17 cellular contexts compared by ENCODE assay signal in the genomic region with DNA sequence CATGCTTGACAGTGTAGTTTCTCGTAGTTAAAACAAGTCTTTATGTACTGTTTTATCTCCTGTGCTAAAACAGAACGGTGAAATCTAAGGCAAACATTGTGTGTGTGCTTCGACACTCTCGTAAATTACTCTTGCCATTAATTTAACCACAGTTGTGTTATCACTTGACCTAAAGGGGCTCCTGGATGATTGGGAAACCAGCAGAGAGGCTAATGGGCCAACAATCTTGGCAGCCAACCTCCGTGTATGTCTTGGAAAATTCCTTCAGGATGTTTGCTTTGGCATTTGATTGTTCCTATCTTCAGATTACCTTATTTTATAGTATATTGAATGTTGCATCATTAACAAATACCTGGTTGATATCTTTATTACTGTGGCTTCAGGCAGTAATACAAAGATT.
"Had no signal": no experiment of that assay in that cellular context is flagged by ENCODE, and none has a peak within 500 bp of the region (broad histone marks: within the 10 kb centered on the region; RNA-seq: fewer than 3 reads in every experiment).

No MANE protein-coding gene starts in this region.

- H3K27me3 Mint-ChIP-seq: activated CD4-positive, alpha-beta T cell treated with anti-CD3 and anti-CD28 coated beads, Interleukin-2, amount 10 ng/mL, durations not matched to agents 24 days and 14 days; activated naive CD4-positive, alpha-beta T cell treated with anti-CD3 and anti-CD28 coated beads, Interleukin-2, amount 10 ng/mL, durations not matched to agents 7 days and 5 days had no signal

- H3K9me3 Mint-ChIP-seq: activated naive CD8-positive, alpha-beta T cell treated with anti-CD3 and anti-CD28 coated beads, Interleukin-2, amount 50 U/mL, for 24 hours; activated T-cell treated with anti-CD3 and anti-CD28 coated beads, Interleukin-2, amount 50 U/mL, for 24 hours; natural killer cell; stimulated activated memory B cell treated with anti-CD40 and anti-IgM and Interleukin-4, amounts not matched to agents 10 μg/mL and 1 μg/mL and 100 μg/mL, for 72 hours had no signal

- H3K4me1 Mint-ChIP-seq: activated CD4-positive, alpha-beta T cell treated with anti-CD3 and anti-CD28 coated beads, Interleukin-2, amount 10 ng/mL, durations not matched to agents 24 days and 14 days; activated naive CD4-positive, alpha-beta T cell treated with anti-CD3 and anti-CD28 coated beads, Interleukin-2, amount 10 ng/mL, durations not matched to agents 7 days and 5 days; natural killer cell; stimulated activated memory B cell treated with anti-CD40 and anti-IgM and Interleukin-4, amounts not matched to agents 10 μg/mL and 1 μg/mL and 100 μg/mL, for 72 hours had no signal

- H3K4me3 Mint-ChIP-seq: activated CD4-positive, alpha-beta T cell treated with anti-CD3 and anti-CD28 coated beads, Interleukin-2, amount 10 ng/mL, durations not matched to agents 24 days and 14 days; activated CD8-positive, alpha-beta T cell treated with anti-CD3 and anti-CD28 coated beads, Interleukin-2, amount 10 ng/mL, durations not matched to agents 7 days and 5 days; activated naive CD4-positive, alpha-beta T cell treated with anti-CD3 and anti-CD28 coated beads, Interleukin-2, amount 10 ng/mL, durations not matched to agents 7 days and 5 days; activated naive CD8-positive, alpha-beta T cell treated with anti-CD3 and anti-CD28 coated beads, Interleukin-2, amount 50 U/mL, for 24 hours; activated T-cell treated with anti-CD3 and anti-CD28 coated beads, Interleukin-2, amount 50 U/mL, for 24 hours; natural killer cell; stimulated activated memory B cell treated with anti-CD40 and anti-IgM and Interleukin-4, amounts not matched to agents 10 μg/mL and 1 μg/mL and 100 μg/mL, for 72 hours had no signal

- H3K27me3 ChIP-seq: esophagus squamous epithelium, ovary, right lobe of liver had no signal

- H3K4me3 ChIP-seq: esophagus squamous epithelium, ovary, right lobe of liver had no signal

- ATAC-seq: activated CD8-positive, alpha-beta T cell treated with anti-CD3 and anti-CD28 coated beads, Interleukin-2, amount 10 ng/mL, durations not matched to agents 7 days and 5 days; activated naive CD8-positive, alpha-beta T cell treated with anti-CD3 and anti-CD28 coated beads, Interleukin-2, amount 50 U/mL, for 24 hours; natural killer cell; right lobe of liver; stimulated activated memory B cell treated with anti-CD40 and anti-IgM and Interleukin-4, amounts not matched to agents 10 μg/mL and 1 μg/mL and 100 μg/mL, for 72 hours had no signal

- H3K27ac Mint-ChIP-seq: activated CD4-positive, alpha-beta T cell treated with anti-CD3 and anti-CD28 coated beads, Interleukin-2, amount 10 ng/mL, durations not matched to agents 24 days and 14 days; activated CD8-positive, alpha-beta T cell treated with anti-CD3 and anti-CD28 coated beads, Interleukin-2, amount 10 ng/mL, durations not matched to agents 7 days and 5 days; activated naive CD4-positive, alpha-beta T cell treated with anti-CD3 and anti-CD28 coated beads, Interleukin-2, amount 10 ng/mL, durations not matched to agents 7 days and 5 days; activated naive CD8-positive, alpha-beta T cell treated with anti-CD3 and anti-CD28 coated beads, Interleukin-2, amount 50 U/mL, for 24 hours; activated T-cell treated with anti-CD3 and anti-CD28 coated beads, Interleukin-2, amount 50 U/mL, for 24 hours; natural killer cell; stimulated activated memory B cell treated with anti-CD40 and anti-IgM and Interleukin-4, amounts not matched to agents 10 μg/mL and 1 μg/mL and 100 μg/mL, for 72 hours had no signal

- H3K36me3 Mint-ChIP-seq: activated naive CD4-positive, alpha-beta T cell treated with anti-CD3 and anti-CD28 coated beads, Interleukin-2, amount 10 ng/mL, durations not matched to agents 7 days and 5 days; natural killer cell; stimulated activated memory B cell treated with anti-CD40 and anti-IgM and Interleukin-4, amounts not matched to agents 10 μg/mL and 1 μg/mL and 100 μg/mL, for 72 hours had no signal

- H3K27ac ChIP-seq: esophagus squamous epithelium, ovary, right lobe of liver had no signal

- H3K4me1 ChIP-seq: esophagus squamous epithelium, right lobe of liver had no signal

- DNase-seq: activated CD4-positive, alpha-beta T cell treated with anti-CD3 and anti-CD28 coated beads, Interleukin-2, amount 10 ng/mL, durations not matched to agents 24 days and 14 days; activated CD8-positive, alpha-beta T cell treated with anti-CD3 and anti-CD28 coated beads, Interleukin-2, amount 10 ng/mL, durations not matched to agents 7 days and 5 days; activated effector memory CD4-positive, alpha-beta T cell treated with Interleukin-2 at 50 U/mL for 16 hours; activated naive CD4-positive, alpha-beta T cell treated with anti-CD3 and anti-CD28 coated beads, Interleukin-2, amount 10 ng/mL, durations not matched to agents 7 days and 5 days; activated naive CD8-positive, alpha-beta T cell treated with anti-CD3 and anti-CD28 coated beads, Interleukin-2, amount 50 U/mL, for 24 hours; activated T-cell treated with anti-CD3 and anti-CD28 coated beads, Interleukin-2, amount 50 U/mL, for 24 hours; aorta; effector memory CD4-positive, alpha-beta T cell; esophagus squamous epithelium; mesenchymal stem cell; natural killer cell; ovary; right lobe of liver; stimulated activated CD4-positive, alpha-beta T cell treated with anti-CD3 and anti-CD28 coated beads, Interleukin-4, amount 100 ng/mL, for 4 hours; T1000 had no signal

- H3K9me3 ChIP-seq: esophagus squamous epithelium, ovary, right lobe of liver had no signal

- H3K36me3 ChIP-seq: esophagus squamous epithelium, ovary, right lobe of liver had no signal

- FAIRE-seq: bronchial epithelial cell had no signal
